Comparison of ENCODE assay signal across 11 cellular contexts in genomic region chr18:74351354-74351753, GRCh38. TPM values are rescaled to one million over a fixed set of nuclear protein-coding genes. Genes with fewer than 3 reads are reported as not detected.
DNase-seq lines count a peak whose midpoint lies in the region; ATAC-seq and TF ChIP-seq lines count a peak whose summit lies in the region.
"Had no signal": no experiment of that assay in that cellular context is flagged by ENCODE, and none has a peak within 500 bp of the region (broad histone marks: within the 10 kb centered on the region; RNA-seq: fewer than 3 reads in every experiment).

No MANE protein-coding gene starts in this region.

- ATAC-seq in GM21390 (IDR thresholded peaks at IDR 0.05; ENCODE audit: unreplicated experiment) = peak; percentile 74
- no peak for ATAC-seq in CD4-positive, alpha-beta T cell (ENCODE audit: poor library complexity)

- POLR2A ChIA-PET in CD4-positive, alpha-beta T cell (lab: Charles Lee) = no interaction called here

- H3K27me3 Mint-ChIP-seq in CD4-positive, alpha-beta T cell = no peaks in the 10 kb centered on the region

- peak overlapping the region; percentile 59 for H3K4me2 ChIP-seq in BLaER1

- peaks cover 57% of the 10 kb centered on the region for H3K4me1 ChIP-seq in BLaER1
- H3K4me1 ChIP-seq: colonic mucosa had no signal

- no peaks in the 10 kb centered on the region for H4K20me1 ChIP-seq in BLaER1

- H3K9me3 ChIP-seq in BLaER1 = no peaks in the 10 kb centered on the region
- H3K9me3 ChIP-seq in CD4-positive, alpha-beta T cell (ENCODE audit: control insufficient read depth, low read length) = no peaks in the 10 kb centered on the region
- H3K9me3 ChIP-seq: colonic mucosa had no signal

- H3K4me3 Mint-ChIP-seq in CD4-positive, alpha-beta T cell = no peak overlapping the region

- TF ChIP-seq CTCF in CD4-positive, alpha-beta T cell (IDR thresholded peaks at IDR 0.05) = no peak
- TF ChIP-seq CTCF in GM20000 (IDR thresholded peaks at IDR 0.05; ENCODE audit: extremely low read depth, missing control alignments) = no peak

- H3K4me1 Mint-ChIP-seq in CD4-positive, alpha-beta T cell (ENCODE audit: low read depth) = peaks cover 1% of the 10 kb centered on the region

- intact Hi-C loops in CD4-positive, alpha-beta T cell (cut with DNase I, micrococcal nuclease) = loop anchor here (5.0 to 10.0 kb wide), 3 partner anchors 59 to 1996 kb away; partner anchors contain the start of genes CYB5A (in 1 of the 2) and ZNF407 (in 1 of the 2)

- H3K27ac ChIP-seq in BLaER1 (peak overlapping the region; percentile 58), epithelial cell of prostate (peak overlapping the region; percentile 54)
- no peak overlapping the region for H3K27ac ChIP-seq in CD4-positive, alpha-beta T cell (ENCODE audit: low read depth, low read length)
- H3K27ac ChIP-seq: colonic mucosa, VCaP had no signal

- H3K9me3 Mint-ChIP-seq in CD4-positive, alpha-beta T cell = no peaks in the 10 kb centered on the region

- H3K9ac ChIP-seq in BLaER1 = no peak overlapping the region

- CTCF ChIA-PET in CD4-positive, alpha-beta T cell (lab: Charles Lee) = interaction anchor here (11.9 kb wide), 1 partner anchor 143 kb away, joined by 147 read pairs; the partner anchor contains the start of gene CNDP2

- H3K27me3 ChIP-seq in BLaER1 = no peaks in the 10 kb centered on the region
- H3K27me3 ChIP-seq in CD4-positive, alpha-beta T cell (ENCODE audit: control insufficient read depth, insufficient read depth, low read length) = no peaks in the 10 kb centered on the region
- H3K27me3 ChIP-seq: colonic mucosa had no signal

- peak; percentile 22 to 29 for DNase-seq in Kasumi-1 (lab: John Stamatoyannopoulos, UW)
- peak; percentile 31 for DNase-seq in epithelial cell of prostate (ENCODE audit: low read depth, low spot score)
- no peak for DNase-seq in CD4-positive, alpha-beta T cell
- no peak for DNase-seq in NCI-H2029 (lab: John Stamatoyannopoulos, UW)
- DNase-seq in NCI-H2081 treated with DMSO at 0.1 percent for 48 hours (lab: John Stamatoyannopoulos, UW) = no peak
- no peak for DNase-seq in GM20000 (ENCODE audit: low spot score)
- DNase-seq: colonic mucosa had no signal

- no peak overlapping the region for H3K4me3 ChIP-seq in BLaER1
- H3K4me3 ChIP-seq: colonic mucosa had no signal

- no peak overlapping the region for H3K27ac Mint-ChIP-seq in CD4-positive, alpha-beta T cell

- no peaks in the 10 kb centered on the region for H3K36me3 ChIP-seq in BLaER1
- H3K36me3 ChIP-seq: colonic mucosa had no signal

- H3K36me3 Mint-ChIP-seq in CD4-positive, alpha-beta T cell (ENCODE audit: low read depth) = no peaks in the 10 kb centered on the region

RNA-seq across cellular contexts. Expression of gene C18orf63, which starts 35.7 kb away (rescaled TPM):
- not detected for total RNA-seq in CD4-positive, alpha-beta T cell
- total RNA-seq: colonic mucosa, subcutaneous adipose tissue had no signal

RNA-seq across cellular contexts. Expression of gene CYB5A, which starts 59.6 kb away (rescaled TPM):
- total RNA-seq in CD4-positive, alpha-beta T cell = 1 to 10 TPM; 3.7 to 4.1 TPM

Comparison
In these comparisons a context has a peak if more than half of its experiments do, and no peak if none do; other contexts are left out.
1. DNase-seq: peak in Kasumi-1 (2 of 2) and epithelial cell of prostate (single experiment); none in CD4-positive, alpha-beta T cell (0 of 10), NCI-H2029 (single experiment), NCI-H2081 treated with DMSO at 0.1 percent for 48 hours (single experiment) and GM20000 (single experiment).